20 cellular contexts compared by ENCODE assay signal in the genomic region with DNA sequence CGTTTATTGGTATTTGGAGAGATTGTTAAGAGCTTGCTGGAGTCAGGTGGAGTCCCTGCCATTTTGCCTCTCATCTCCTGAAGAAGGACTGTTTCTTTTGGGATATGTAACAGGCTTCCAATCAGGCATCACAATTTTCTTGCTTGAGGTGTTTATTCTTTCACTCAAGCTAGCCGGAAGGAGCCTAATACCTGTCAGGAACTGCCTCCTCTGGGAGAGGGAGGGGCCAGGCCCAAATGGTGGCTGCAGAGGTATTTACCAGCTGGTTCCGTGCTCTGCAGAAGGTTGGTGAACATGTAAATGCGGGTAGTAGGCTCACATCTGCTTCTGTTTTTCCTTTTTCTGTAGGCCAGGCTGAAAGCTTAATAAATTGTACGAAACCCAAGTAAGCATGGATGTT.
DNase-seq lines count a peak whose midpoint lies in the region; ATAC-seq and TF ChIP-seq lines count a peak whose summit lies in the region.
"Had no signal": no experiment of that assay in that cellular context is flagged by ENCODE, and none has a peak within 500 bp of the region (broad histone marks: within the 10 kb centered on the region; RNA-seq: fewer than 3 reads in every experiment).

No MANE protein-coding gene starts in this region.

- H3K9ac ChIP-seq in endodermal cell (ENCODE audit: extremely low read depth, low read length, poor library complexity, severe bottlenecking), result no peak overlapping the region
- H3K9ac ChIP-seq: KMS-11 had no signal

- H3K36me3 Mint-ChIP-seq in endodermal cell (ENCODE audit: low read depth) (peaks cover 22% of the 10 kb centered on the region), nephron progenitor cell (ENCODE audit: low read depth) (peaks cover 4% of the 10 kb centered on the region)

- H3K27me3 ChIP-seq in endodermal cell (ENCODE audit: control insufficient read depth, insufficient read depth, low read length, poor library complexity, severe bottlenecking) (no peaks in the 10 kb centered on the region), upper lobe of right lung (no peaks in the 10 kb centered on the region), esophagus squamous epithelium (no peaks in the 10 kb centered on the region)

- DNase-seq in DMS 273 (lab: John Stamatoyannopoulos, UW; ENCODE audit: unreplicated experiment), result peak; percentile 40
- DNase-seq in DMS 273 treated with DMSO at 0.1 percent for 48 hours (lab: John Stamatoyannopoulos, UW), result no peak
- DNase-seq in endodermal cell, result peak; percentile 51
- no peak for DNase-seq in nephron progenitor cell
- DNase-seq in upper lobe of right lung, result no peak
- no peak for DNase-seq in esophagus squamous epithelium (lab: John Stamatoyannopoulos, UW)
- DNase-seq in germinal center (ENCODE audit: low spot score), result no peak
- DNase-seq: COR-L47, MM.1S, NCI-H1105 treated with DMSO at 0.1 percent for 48 hours, NCI-H187, NCI-H446, NCI-H748 treated with DMSO at 0.1 percent for 48 hours had no signal

- H3K4me1 Mint-ChIP-seq in endodermal cell (peaks cover 10% of the 10 kb centered on the region), nephron progenitor cell (peaks cover 12% of the 10 kb centered on the region)

- TF ChIP-seq CTCF in endodermal cell (conservative IDR thresholded peaks at IDR 0.05) (no peak), nephron progenitor cell (IDR thresholded peaks at IDR 0.05) (no peak), upper lobe of right lung (IDR thresholded peaks at IDR 0.05) (no peak), esophagus squamous epithelium (IDR thresholded peaks at IDR 0.05) (no peak)

- H3K4me3 ChIP-seq in endodermal cell (ENCODE audit: low read length), result peak overlapping the region; percentile 25
- no peak overlapping the region for H3K4me3 ChIP-seq in upper lobe of right lung
- no peak overlapping the region for H3K4me3 ChIP-seq in esophagus squamous epithelium
- H3K4me3 ChIP-seq: GM12878 had no signal

- H3K27ac ChIP-seq in endodermal cell (ENCODE audit: low read depth, low read length), result no peak overlapping the region
- H3K27ac ChIP-seq in upper lobe of right lung, result no peak overlapping the region
- no peak overlapping the region for H3K27ac ChIP-seq in esophagus squamous epithelium
- H3K27ac ChIP-seq: 22Rv1, HL-60, KMS-11 had no signal

- H3K4me3 Mint-ChIP-seq in endodermal cell (peak overlapping the region; percentile 11), nephron progenitor cell (peak overlapping the region; percentile 63)
- H3K4me3 Mint-ChIP-seq: CD14-positive monocyte had no signal

- no peaks in the 10 kb centered on the region for H3K27me3 Mint-ChIP-seq in endodermal cell (ENCODE audit: insufficient read depth)
- no peaks in the 10 kb centered on the region for H3K27me3 Mint-ChIP-seq in nephron progenitor cell (ENCODE audit: low read depth, poor library complexity)

- H3K27ac Mint-ChIP-seq in endodermal cell (peak overlapping the region; percentile 84), nephron progenitor cell (peak overlapping the region; percentile 3)

- H3K9me3 Mint-ChIP-seq in endodermal cell (no peaks in the 10 kb centered on the region), nephron progenitor cell (no peaks in the 10 kb centered on the region)
- H3K9me3 Mint-ChIP-seq: CD14-positive monocyte had no signal

- 80 to 83% methylated on average over 3 to 5 of the region's 5 CpGs for WGBS in endodermal cell (ENCODE audit: insufficient coverage in 1 of 2, insufficient read length in 1 of 2), 2 experiments
- WGBS in esophagus squamous epithelium, 2 donors, result 88 to 89% methylated on average over 5 of the region's 5 CpGs

- no peak for TF ChIP-seq POLR2A in esophagus squamous epithelium (IDR thresholded peaks at IDR 0.05)

- ATAC-seq in upper lobe of right lung (peak; percentile 36), HG02588 (IDR thresholded peaks at IDR 0.05; ENCODE audit: unreplicated experiment) (no peak)
- ATAC-seq: GM12878, Right ventricle myocardium inferior had no signal

- H3K9me3 ChIP-seq in endodermal cell (ENCODE audit: control insufficient read depth, low read length), result no peaks in the 10 kb centered on the region
- no peaks in the 10 kb centered on the region for H3K9me3 ChIP-seq in upper lobe of right lung
- H3K9me3 ChIP-seq in esophagus squamous epithelium, result no peaks in the 10 kb centered on the region

- H3K36me3 ChIP-seq in endodermal cell (ENCODE audit: control insufficient read depth, insufficient read depth, low read length) (peaks cover 50% of the 10 kb centered on the region), upper lobe of right lung (no peaks in the 10 kb centered on the region), esophagus squamous epithelium (no peaks in the 10 kb centered on the region)

- H3K4me1 ChIP-seq in endodermal cell (ENCODE audit: control insufficient read depth, insufficient read depth, low read length) (peaks cover 53% of the 10 kb centered on the region), upper lobe of right lung (peaks cover 54% of the 10 kb centered on the region), esophagus squamous epithelium (peaks cover 6 to 76% (median 28%) of the 10 kb centered on the region in 3 donors)

- intact Hi-C loops in upper lobe of right lung (cut with DNase I) (no loop called here), esophagus squamous epithelium (cut with DNase I) (no loop called here)

Comparison
In these comparisons a context has a peak if more than half of its experiments do, and no peak if none do; other contexts are left out.
1. DNase-seq: peak in DMS 273 (single experiment) and endodermal cell (single experiment); none in DMS 273 treated with DMSO at 0.1 percent for 48 hours (single experiment), nephron progenitor cell (single experiment), upper lobe of right lung (single experiment), esophagus squamous epithelium (single experiment) and germinal center (single experiment).